In the genomic region with DNA sequence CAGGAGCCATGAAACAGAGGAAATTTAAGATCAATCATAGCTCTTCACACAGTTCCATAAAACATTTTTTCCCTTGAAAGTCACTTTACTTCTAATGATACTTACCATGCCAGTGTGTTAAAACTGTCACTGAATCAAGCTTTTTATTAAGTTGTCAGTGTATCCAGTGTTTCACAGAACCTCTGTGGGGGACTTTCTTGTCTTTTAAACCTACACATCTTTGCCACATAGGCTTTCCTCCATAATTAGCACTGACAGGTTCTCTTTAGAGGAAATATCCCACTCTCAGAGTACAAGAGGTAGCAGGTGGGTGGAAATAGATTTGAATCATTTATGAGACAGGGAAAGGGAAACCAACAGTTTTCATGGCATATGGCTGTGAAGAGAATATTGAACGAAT, we compare ENCODE assay signal across 19 cellular contexts. TPM values are rescaled to one million over a fixed set of nuclear protein-coding genes. Genes with fewer than 3 reads are reported as not detected.
DNase-seq lines count a peak whose midpoint lies in the region; ATAC-seq and TF ChIP-seq lines count a peak whose summit lies in the region.
"Had no signal": no experiment of that assay in that cellular context is flagged by ENCODE, and none has a peak within 500 bp of the region (broad histone marks: within the 10 kb centered on the region; RNA-seq: fewer than 3 reads in every experiment).

No MANE protein-coding gene starts in this region.

- no peak overlapping the region for H3K4me3 ChIP-seq in SJSA1
- H3K4me3 ChIP-seq in neural cell (ENCODE audit: low read length), result no peak overlapping the region
- H3K4me3 ChIP-seq: GM23338, K562, SJCRH30 had no signal

- DNase-seq in Ammon's horn (ENCODE audit: low spot score) (peak; percentile 1), HFFc6 (no peak), SJSA1 (ENCODE audit: low read depth in 1 of 2, low spot score in 2 of 2) (no peak), NCI-H524 (lab: John Stamatoyannopoulos, UW) (no peak)
- no peak for DNase-seq in stimulated activated naive B cell treated with anti-CD40 and anti-IgM and Interleukin-4, amounts not matched to agents 10 μg/mL and 1 μg/mL and 100 μg/mL, for 72 hours
- DNase-seq: BE2C, H9, Kasumi-1, MV-4-11, NCI-H1105, NCI-H1436 treated with DMSO at 0.1 percent for 48 hours, SJCRH30, T-helper 2 cell had no signal

- no peak overlapping the region for H3K4me3 Mint-ChIP-seq in HFFc6
- no peak overlapping the region for H3K4me3 Mint-ChIP-seq in stimulated activated naive B cell treated with anti-CD40 and anti-IgM and Interleukin-4, amounts not matched to agents 10 μg/mL and 1 μg/mL and 100 μg/mL, for 72 hours
- H3K4me3 Mint-ChIP-seq: GM23338, H9 had no signal

- no peak overlapping the region for H2AFZ ChIP-seq in neural cell (ENCODE audit: low read depth, low read length)
- H2AFZ ChIP-seq: GM23338 had no signal

- H3F3A ChIP-seq in neural cell (ENCODE audit: insufficient read depth, low read length, poor library complexity, severe bottlenecking), result no peaks in the 10 kb centered on the region

- H3K36me3 Mint-ChIP-seq in HFFc6 (ENCODE audit: low read depth), result no peaks in the 10 kb centered on the region; the same call in 1 of the 2 replicates
- H3K36me3 Mint-ChIP-seq in stimulated activated naive B cell treated with anti-CD40 and anti-IgM and Interleukin-4, amounts not matched to agents 10 μg/mL and 1 μg/mL and 100 μg/mL, for 72 hours, result no peaks in the 10 kb centered on the region

- no peaks in the 10 kb centered on the region for H3K9me2 ChIP-seq in neural cell (ENCODE audit: insufficient read depth, low read length)

- peaks cover 36% of the 10 kb centered on the region for H3K4me1 Mint-ChIP-seq in HFFc6 (ENCODE audit: low read depth)
- H3K4me1 Mint-ChIP-seq in stimulated activated naive B cell treated with anti-CD40 and anti-IgM and Interleukin-4, amounts not matched to agents 10 μg/mL and 1 μg/mL and 100 μg/mL, for 72 hours, result no peaks in the 10 kb centered on the region
- H3K4me1 Mint-ChIP-seq: GM23338, H9 had no signal

- H3K27ac ChIP-seq in SJSA1 (peak overlapping the region; percentile 31; the same call in 1 of the 2 replicates), neural cell (ENCODE audit: low read length) (peak overlapping the region; percentile 44)
- H3K27ac ChIP-seq: SJCRH30 had no signal

- H3K9ac ChIP-seq in neural cell (ENCODE audit: low read length), result no peak overlapping the region

- H3K4me1 ChIP-seq in SJSA1 (replicated peaks), result peaks cover 27% of the 10 kb centered on the region
- H3K4me1 ChIP-seq: BE2C, SJCRH30 had no signal

- H3K36me3 ChIP-seq in SJSA1 (no peaks in the 10 kb centered on the region), neural cell (ENCODE audit: insufficient read depth, low read length) (no peaks in the 10 kb centered on the region)
- H3K36me3 ChIP-seq: BE2C, SJCRH30 had no signal

- no peaks in the 10 kb centered on the region for H3K79me2 ChIP-seq in neural cell (replicated peaks; ENCODE audit: insufficient read depth, low read length)

- no peaks in the 10 kb centered on the region for H4K20me1 ChIP-seq in neural cell (ENCODE audit: insufficient read depth)

- H3K9me3 ChIP-seq in SJSA1 (replicated peaks), result no peaks in the 10 kb centered on the region
- no peaks in the 10 kb centered on the region for H3K9me3 ChIP-seq in neural cell (ENCODE audit: low read length)
- H3K9me3 ChIP-seq: BE2C, SJCRH30 had no signal

- no peak overlapping the region for H3K4me2 ChIP-seq in neural cell (ENCODE audit: low read length)
- H3K4me2 ChIP-seq: GM23338 had no signal

- no peaks in the 10 kb centered on the region for H3K9me3 Mint-ChIP-seq in HFFc6
- no peaks in the 10 kb centered on the region for H3K9me3 Mint-ChIP-seq in stimulated activated naive B cell treated with anti-CD40 and anti-IgM and Interleukin-4, amounts not matched to agents 10 μg/mL and 1 μg/mL and 100 μg/mL, for 72 hours

- peak; percentile 85 for TF ChIP-seq EP300 in neural cell (conservative IDR thresholded peaks at IDR 0.05; ENCODE audit: poor library complexity, severe bottlenecking)

- no peaks in the 10 kb centered on the region for H3K27me3 ChIP-seq in SJSA1 (replicated peaks)
- H3K27me3 ChIP-seq in neural cell (ENCODE audit: insufficient read depth, low read depth, low read length), result no peaks in the 10 kb centered on the region
- H3K27me3 ChIP-seq: BE2C, SJCRH30 had no signal

- peak overlapping the region; percentile 69 for H3K27ac Mint-ChIP-seq in HFFc6
- H3K27ac Mint-ChIP-seq in stimulated activated naive B cell treated with anti-CD40 and anti-IgM and Interleukin-4, amounts not matched to agents 10 μg/mL and 1 μg/mL and 100 μg/mL, for 72 hours, result no peak overlapping the region
- H3K27ac Mint-ChIP-seq: GM23338, H9 had no signal

- H3K27me3 Mint-ChIP-seq in HFFc6 (ENCODE audit: insufficient read depth), result peaks cover 1% of the 10 kb centered on the region
- peaks cover 0 to 27% of the 10 kb centered on the region in 2 donors for H3K27me3 Mint-ChIP-seq in stimulated activated naive B cell treated with anti-CD40 and anti-IgM and Interleukin-4, amounts not matched to agents 10 μg/mL and 1 μg/mL and 100 μg/mL, for 72 hours

- ATAC-seq in stimulated activated naive B cell treated with anti-CD40 and anti-IgM and Interleukin-4, amounts not matched to agents 10 μg/mL and 1 μg/mL and 100 μg/mL, for 72 hours (replicated peaks), result no peak
- ATAC-seq in HG02973 (IDR thresholded peaks at IDR 0.05; ENCODE audit: unreplicated experiment), result no peak
- ATAC-seq: GM23338, HepG2, K562, Right ventricle myocardium inferior had no signal

- no peak for TF ChIP-seq RAD21 in neural cell (conservative IDR thresholded peaks at IDR 0.05)

- TF ChIP-seq CTCF in HFFc6 (IDR thresholded peaks at IDR 0.05) (no peak), neural cell (IDR thresholded peaks at IDR 0.05; ENCODE audit: poor library complexity, severe bottlenecking) (no peak)

TF ChIP-seq in neural cell, 6 proteins besides CTCF, POLR2A, EP300 and RAD21:
- TF ChIP-seq, protein P1, sequence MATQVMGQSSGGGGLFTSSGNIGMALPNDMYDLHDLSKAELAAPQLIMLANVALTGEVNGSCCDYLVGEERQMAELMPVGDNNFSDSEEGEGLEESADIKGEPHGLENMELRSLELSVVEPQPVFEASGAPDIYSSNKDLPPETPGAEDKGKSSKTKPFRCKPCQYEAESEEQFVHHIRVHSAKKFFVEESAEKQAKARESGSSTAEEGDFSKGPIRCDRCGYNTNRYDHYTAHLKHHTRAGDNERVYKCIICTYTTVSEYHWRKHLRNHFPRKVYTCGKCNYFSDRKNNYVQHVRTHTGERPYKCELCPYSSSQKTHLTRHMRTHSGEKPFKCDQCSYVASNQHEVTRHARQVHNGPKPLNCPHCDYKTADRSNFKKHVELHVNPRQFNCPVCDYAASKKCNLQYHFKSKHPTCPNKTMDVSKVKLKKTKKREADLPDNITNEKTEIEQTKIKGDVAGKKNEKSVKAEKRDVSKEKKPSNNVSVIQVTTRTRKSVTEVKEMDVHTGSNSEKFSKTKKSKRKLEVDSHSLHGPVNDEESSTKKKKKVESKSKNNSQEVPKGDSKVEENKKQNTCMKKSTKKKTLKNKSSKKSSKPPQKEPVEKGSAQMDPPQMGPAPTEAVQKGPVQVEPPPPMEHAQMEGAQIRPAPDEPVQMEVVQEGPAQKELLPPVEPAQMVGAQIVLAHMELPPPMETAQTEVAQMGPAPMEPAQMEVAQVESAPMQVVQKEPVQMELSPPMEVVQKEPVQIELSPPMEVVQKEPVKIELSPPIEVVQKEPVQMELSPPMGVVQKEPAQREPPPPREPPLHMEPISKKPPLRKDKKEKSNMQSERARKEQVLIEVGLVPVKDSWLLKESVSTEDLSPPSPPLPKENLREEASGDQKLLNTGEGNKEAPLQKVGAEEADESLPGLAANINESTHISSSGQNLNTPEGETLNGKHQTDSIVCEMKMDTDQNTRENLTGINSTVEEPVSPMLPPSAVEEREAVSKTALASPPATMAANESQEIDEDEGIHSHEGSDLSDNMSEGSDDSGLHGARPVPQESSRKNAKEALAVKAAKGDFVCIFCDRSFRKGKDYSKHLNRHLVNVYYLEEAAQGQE (IDR thresholded peaks at IDR 0.05; ENCODE audit: borderline replicate concordance), result no peak
- TF ChIP-seq POLR2AphosphoS5 (IDR thresholded peaks at IDR 0.05), result peak; percentile 21
TF ChIP-seq in neural cell: peak in this region for 1.

RNA-seq across cellular contexts. Expression of gene DYNLT3, which starts 25.8 kb away (rescaled TPM):
- 10 to 100 TPM; 24.9 to 37.3 (median 35.0) TPM for total RNA-seq in HFFc6 (2021; fragmentation: NEBNext Ultra II Directional; extraction: Animal tissue kit (Norgen Biotek cat#: 25700))
- total RNA-seq in SJSA1 (2014; rRNA removed; shearing (Covaris generic)), result 60.0 and 63.7 TPM in 2 replicates
- 0.64 and 2.4 TPM in 2 replicates for polyA plus RNA-seq in neural cell
- 1.4 and 2.7 TPM in 2 replicates for polyA minus RNA-seq in neural cell
- total RNA-seq: SJCRH30 had no signal
